In the genomic region with DNA sequence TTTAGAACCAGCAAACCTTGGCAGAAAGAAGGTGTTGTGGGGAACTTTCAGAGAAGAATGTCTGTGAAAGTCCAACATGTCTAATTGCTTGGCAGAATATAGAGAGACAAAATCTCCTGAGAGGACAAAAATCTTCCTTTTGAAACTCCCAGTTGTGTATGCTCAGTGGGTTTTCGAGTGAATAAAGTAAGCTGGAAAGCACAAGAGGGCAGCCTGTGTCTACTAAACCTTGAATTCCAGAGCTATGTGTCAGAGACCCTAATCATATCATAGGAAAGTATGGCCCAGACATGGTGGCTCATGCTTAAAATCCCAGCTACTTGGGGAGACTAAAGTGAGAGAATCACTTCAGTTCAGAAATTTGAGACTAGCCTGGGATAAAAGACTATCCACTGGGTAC, we compare ENCODE assay signal across 1 cellular context.
TF ChIP-seq lines count a peak whose summit lies in the region.

No MANE protein-coding gene starts in this region.

TF ChIP-seq in GM23338, 12 proteins besides CTCF, POLR2A, EP300 and RAD21 (continued from another document):
- TF ChIP-seq NANOG (IDR thresholded peaks at IDR 0.05; ENCODE audit: borderline replicate concordance) (no peak), ZNF331 (CRISPR knock-in tag; IDR thresholded peaks at IDR 0.05; ENCODE audit: low read depth) (no peak), ZNF114 (CRISPR knock-in tag; IDR thresholded peaks at IDR 0.05) (no peak), JUNB (IDR thresholded peaks at IDR 0.05; ENCODE audit: unreplicated experiment) (no peak), EZH2 (IDR thresholded peaks at IDR 0.05; ENCODE audit: low read depth, unreplicated experiment) (no peak), STAT1 (IDR thresholded peaks at IDR 0.05; ENCODE audit: unreplicated experiment) (no peak), CREB1 (CRISPR knock-in tag; IDR thresholded peaks at IDR 0.05; ENCODE audit: low read depth) (no peak)
